7 cellular contexts compared by ENCODE assay signal in genomic region chr2:177668617-177669016, GRCh38.
"Had no signal": no experiment of that assay in that cellular context is flagged by ENCODE, and none has a peak within 500 bp of the region (broad histone marks: within the 10 kb centered on the region; RNA-seq: fewer than 3 reads in every experiment).

No MANE protein-coding gene starts in this region.

- DNase-seq: IMR-90, KBM-7, KG1 had no signal

- ATAC-seq: HepG2 had no signal

- FAIRE-seq: HepG2, HTR-8/SVneo, K562 had no signal

- H3K4me3 Mint-ChIP-seq: IgD-negative memory B cell had no signal

- H3K36me3 Mint-ChIP-seq: IgD-negative memory B cell had no signal

- H3K9me3 Mint-ChIP-seq: IgD-negative memory B cell had no signal

- H3K27ac Mint-ChIP-seq: IgD-negative memory B cell had no signal
